2 cellular contexts compared by ENCODE assay signal in the genomic region with DNA sequence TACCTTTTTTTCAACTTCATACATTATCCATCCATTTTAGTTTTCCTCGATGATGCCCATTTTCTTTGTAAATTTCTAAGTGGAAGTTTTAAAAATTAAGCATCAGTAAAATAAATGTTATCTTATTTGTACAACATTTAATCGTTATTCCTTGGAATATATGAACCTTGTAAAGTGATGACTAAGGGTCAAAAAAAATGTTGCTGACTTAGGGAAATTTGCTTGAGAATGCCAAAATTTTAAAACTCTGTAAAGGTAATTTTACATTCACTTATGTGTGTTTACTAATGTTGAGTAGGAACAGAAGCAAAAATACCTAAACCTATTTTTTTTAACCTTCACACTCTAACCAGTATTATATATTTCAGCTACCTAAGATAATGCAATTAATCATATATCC.
TF ChIP-seq lines count a peak whose summit lies in the region.

No MANE protein-coding gene starts in this region.

TF ChIP-seq in HepG2, 621 proteins besides CTCF, POLR2A, EP300 and RAD21:
- TF ChIP-seq MAFF (IDR thresholded peaks at IDR 0.05; ENCODE audit: low read depth, low read length) (peak; percentile 88), MAFK (conservative IDR thresholded peaks at IDR 0.05 in 1 of 2, IDR thresholded peaks at IDR 0.05 in 1 of 2; ENCODE audit: low read length in 2 of 2) (peak; percentile 87 to 93), JUND (CRISPR knock-in tag; IDR thresholded peaks at IDR 0.05) (no peak)
TF ChIP-seq in HepG2: peak in this region for 2.

TF ChIP-seq in IMR-90, 13 proteins besides CTCF, POLR2A, EP300 and RAD21:
- TF ChIP-seq NFE2L2 (IDR thresholded peaks at IDR 0.05; ENCODE audit: low read depth, low read length): no peak
- TF ChIP-seq MAFK (IDR thresholded peaks at IDR 0.05; ENCODE audit: low read depth, low read length): peak; percentile 85
